Comparison of ENCODE assay signal across 1 cellular context in genomic region chr18:22465859-22466602, GRCh38.
A peak's percentile ranks its signal among the peaks of the same experiment; 100 is the strongest.
TF ChIP-seq lines count a peak whose summit lies in the region.

No MANE protein-coding gene starts in this region.

TF ChIP-seq in K562, 482 proteins besides CTCF, POLR2A, EP300 and RAD21 (continued from another document and continues in another):
- TF ChIP-seq HINFP (tag; conservative IDR thresholded peaks at IDR 0.05; ENCODE audit: low read depth) (no peak), CAMTA2 (CRISPR knock-in tag; conservative IDR thresholded peaks at IDR 0.05) (no peak), POLR2AphosphoS2 (IDR thresholded peaks at IDR 0.05; ENCODE audit: low read length) (no peak), BRCA1 (IDR thresholded peaks at IDR 0.05) (no peak), BRCA1 (CRISPR knock-in tag; IDR thresholded peaks at IDR 0.05) (no peak), ZNF263 (CRISPR knock-in tag; IDR thresholded peaks at IDR 0.05; ENCODE audit: borderline replicate concordance) (no peak), SREBF2 (CRISPR knock-in tag; IDR thresholded peaks at IDR 0.05) (no peak), BHLHE40 (IDR thresholded peaks at IDR 0.05; ENCODE audit: low read length) (peak; percentile 95), E4F1 (CRISPR knock-in tag; IDR thresholded peaks at IDR 0.05; ENCODE audit: borderline replicate concordance) (no peak), JUN (IDR thresholded peaks at IDR 0.05; ENCODE audit: borderline replicate concordance, low read depth, low read length) (peak; percentile 96), JUN (CRISPR knock-in tag; IDR thresholded peaks at IDR 0.05; ENCODE audit: borderline replicate concordance) (no peak), CHD2 (IDR thresholded peaks at IDR 0.05; ENCODE audit: low read depth, low read length) (no peak), HCFC1 (IDR thresholded peaks at IDR 0.05; ENCODE audit: low read depth, low read length) (no peak), TFAP4 (CRISPR knock-in tag; IDR thresholded peaks at IDR 0.05; ENCODE audit: borderline replicate concordance) (no peak), E2F5 (CRISPR knock-in tag; IDR thresholded peaks at IDR 0.05) (no peak), ZNF23 (CRISPR knock-in tag; IDR thresholded peaks at IDR 0.05) (no peak), NFXL1 (CRISPR knock-in tag; IDR thresholded peaks at IDR 0.05) (0 out of 2 replicates have a peak, but pooled peaks have one; percentile 17), MED1 (CRISPR knock-in tag; IDR thresholded peaks at IDR 0.05; ENCODE audit: borderline replicate concordance) (no peak), ZBTB11 (CRISPR knock-in tag; IDR thresholded peaks at IDR 0.05) (no peak), ZNF408 (CRISPR knock-in tag; IDR thresholded peaks at IDR 0.05; ENCODE audit: low read depth) (no peak), NCOA2 (IDR thresholded peaks at IDR 0.05; ENCODE audit: partially characterized antibody in 2 of 2) (no peak), PATZ1 (CRISPR knock-in tag; IDR thresholded peaks at IDR 0.05; ENCODE audit: borderline replicate concordance) (no peak), CSDE1 (IDR thresholded peaks at IDR 0.05) (no peak), CHD1 (IDR thresholded peaks at IDR 0.05; ENCODE audit: low read length) (no peak), DDX20 (tag; IDR thresholded peaks at IDR 0.05; ENCODE audit: low read depth) (peak; percentile 29; the same call in 1 of the 2 replicates), PHF20 (IDR thresholded peaks at IDR 0.05; ENCODE audit: partially characterized antibody) (no peak), EP400 (IDR thresholded peaks at IDR 0.05) (no peak; the same call in 1 of the 2 replicates), DLX4 (CRISPR knock-in tag; IDR thresholded peaks at IDR 0.05) (no peak), ZBTB12 (CRISPR knock-in tag; IDR thresholded peaks at IDR 0.05) (no peak), ZNF311 (CRISPR knock-in tag; IDR thresholded peaks at IDR 0.05) (peak; percentile 57; the same call in 1 of the 2 replicates), ZNF280A (IDR thresholded peaks at IDR 0.05; ENCODE audit: low read depth, partially characterized antibody) (no peak), ZNF449 (CRISPR knock-in tag; IDR thresholded peaks at IDR 0.05) (no peak), RHOXF2B (CRISPR knock-in tag; conservative IDR thresholded peaks at IDR 0.05) (no peak), TOE1 (IDR thresholded peaks at IDR 0.05; ENCODE audit: borderline replicate concordance) (peak; percentile 93), TOE1 (CRISPR knock-in tag; IDR thresholded peaks at IDR 0.05; ENCODE audit: borderline replicate concordance, low read depth) (no peak), AFF4 (CRISPR knock-in tag; IDR thresholded peaks at IDR 0.05) (no peak), HNRNPL (IDR thresholded peaks at IDR 0.05; ENCODE audit: low read depth, low read length) (no peak), TAF9B (IDR thresholded peaks at IDR 0.05; ENCODE audit: partially characterized antibody) (peak; percentile 46), FOXO4 (CRISPR knock-in tag; IDR thresholded peaks at IDR 0.05) (no peak)
